In genomic region chr1:200981278-200981677, GRCh38 we compare ENCODE assay signal across 20 cellular contexts. TPM values are rescaled to one million over a fixed set of nuclear protein-coding genes. Genes with fewer than 3 reads are reported as not detected.
DNase-seq lines count a peak whose midpoint lies in the region; ATAC-seq and TF ChIP-seq lines count a peak whose summit lies in the region.
"Had no signal": no experiment of that assay in that cellular context is flagged by ENCODE, and none has a peak within 500 bp of the region (broad histone marks: within the 10 kb centered on the region; RNA-seq: fewer than 3 reads in every experiment).

No MANE protein-coding gene starts in this region.

- no peak overlapping the region for H2BK5ac ChIP-seq in trophoblast cell (ENCODE audit: low read depth, low read length, poor library complexity)

- no peaks in the 10 kb centered on the region for H3K79me1 ChIP-seq in trophoblast cell (ENCODE audit: low read length)

- no peak overlapping the region for H3K18ac ChIP-seq in trophoblast cell (ENCODE audit: low read length)

- H3K27me3 Mint-ChIP-seq in activated T-cell treated with anti-CD3 and anti-CD28 coated beads, Interleukin-2, amount 50 U/mL, for 24 hours, result no peaks in the 10 kb centered on the region
- H3K27me3 Mint-ChIP-seq in activated T-cell treated with anti-CD3 and anti-CD28 coated beads, Interleukin-2, amount 50 U/mL, for 4 hours (ENCODE audit: low read depth), result no peaks in the 10 kb centered on the region
- H3K27me3 Mint-ChIP-seq: B cell; CD4-positive, CD25-positive, alpha-beta regulatory T cell had no signal

- H3K4ac ChIP-seq in trophoblast cell (ENCODE audit: low read depth, low read length), result no peak overlapping the region

- H3K4me1 ChIP-seq in trophoblast cell (ENCODE audit: control insufficient read depth in 1 of 2, insufficient read depth in 2 of 2, low read length in 2 of 2), result no peaks in the 10 kb centered on the region
- H3K4me1 ChIP-seq: Caco-2 had no signal

- WGBS in trophoblast cell (ENCODE audit: extremely low coverage, insufficient coverage, insufficient read length), result no CpG with 5 or more reads among the region's 4 CpGs

- no peak overlapping the region for H2BK12ac ChIP-seq in trophoblast cell (ENCODE audit: low read length)

- no peaks in the 10 kb centered on the region for H3K9me3 Mint-ChIP-seq in activated T-cell treated with anti-CD3 and anti-CD28 coated beads, Interleukin-2, amount 50 U/mL, for 24 hours
- peaks cover 4% of the 10 kb centered on the region for H3K9me3 Mint-ChIP-seq in activated T-cell treated with anti-CD3 and anti-CD28 coated beads, Interleukin-2, amount 50 U/mL, for 4 hours
- H3K9me3 Mint-ChIP-seq: CD4-positive, CD25-positive, alpha-beta regulatory T cell; CD8-positive, alpha-beta T cell had no signal

- H4K91ac ChIP-seq in trophoblast cell (ENCODE audit: low read depth, low read length), result no peak overlapping the region

- H3K79me2 ChIP-seq in trophoblast cell (ENCODE audit: control insufficient read depth, insufficient read depth, low read length, poor library complexity), result no peaks in the 10 kb centered on the region

- H2AK5ac ChIP-seq in trophoblast cell (ENCODE audit: low read length), result no peak overlapping the region

- H3K27ac ChIP-seq in WERI-Rb-1, result peak overlapping the region; percentile 22; the same call in 1 of the 2 replicates
- H3K27ac ChIP-seq in trophoblast cell (ENCODE audit: low read depth, low read length), result no peak overlapping the region
- H3K27ac ChIP-seq: 22Rv1, BLaER1, C4-2B had no signal

- H4K12ac ChIP-seq in trophoblast cell (ENCODE audit: low read depth, low read length), result no peak overlapping the region

- DNase-seq in activated T-cell treated with anti-CD3 and anti-CD28 coated beads, Interleukin-2, amount 50 U/mL, for 24 hours, result no peak
- no peak for DNase-seq in activated T-cell treated with anti-CD3 and anti-CD28 coated beads, Interleukin-2, amount 50 U/mL, for 4 hours
- DNase-seq in WERI-Rb-1 (no peak), trophoblast cell (no peak), DMS114 treated with DMSO at 0.1 percent for 48 hours (lab: John Stamatoyannopoulos, UW; ENCODE audit: unreplicated experiment) (no peak)
- DNase-seq: Caco-2; CD4-positive, CD25-positive, alpha-beta regulatory T cell; CD8-positive, alpha-beta T cell; DMS79; EL; GDM1; H9 had no signal

- no peak overlapping the region for H3K4me3 Mint-ChIP-seq in activated T-cell treated with anti-CD3 and anti-CD28 coated beads, Interleukin-2, amount 50 U/mL, for 24 hours
- no peak overlapping the region for H3K4me3 Mint-ChIP-seq in activated T-cell treated with anti-CD3 and anti-CD28 coated beads, Interleukin-2, amount 50 U/mL, for 4 hours
- H3K4me3 Mint-ChIP-seq: B cell; CD4-positive, CD25-positive, alpha-beta regulatory T cell; CD8-positive, alpha-beta T cell; GM23338; H9 had no signal

- H3K27ac Mint-ChIP-seq in activated T-cell treated with anti-CD3 and anti-CD28 coated beads, Interleukin-2, amount 50 U/mL, for 24 hours, result peak overlapping the region; percentile 6
- H3K27ac Mint-ChIP-seq: B cell, GM23338, H9 had no signal

- H3K27me3 ChIP-seq in WERI-Rb-1 (ENCODE audit: insufficient read depth, low read depth, severe bottlenecking), result no peaks in the 10 kb centered on the region
- no peaks in the 10 kb centered on the region for H3K27me3 ChIP-seq in trophoblast cell (ENCODE audit: insufficient read depth, low read length)
- H3K27me3 ChIP-seq: BLaER1 had no signal

- no peak overlapping the region for H3K14ac ChIP-seq in trophoblast cell (ENCODE audit: low read length)

- no peak overlapping the region for H3K4me2 ChIP-seq in trophoblast cell (ENCODE audit: low read length)
- H3K4me2 ChIP-seq: BLaER1, GM23338 had no signal

- no peaks in the 10 kb centered on the region for H3K4me1 Mint-ChIP-seq in activated T-cell treated with anti-CD3 and anti-CD28 coated beads, Interleukin-2, amount 50 U/mL, for 24 hours (ENCODE audit: low read depth)
- H3K4me1 Mint-ChIP-seq in activated T-cell treated with anti-CD3 and anti-CD28 coated beads, Interleukin-2, amount 50 U/mL, for 4 hours (ENCODE audit: low read depth), result no peaks in the 10 kb centered on the region
- H3K4me1 Mint-ChIP-seq: B cell; CD4-positive, CD25-positive, alpha-beta regulatory T cell; GM23338; H9 had no signal

- TF ChIP-seq CTCF in WERI-Rb-1 (IDR thresholded peaks at IDR 0.05; ENCODE audit: low read depth, low read length), result no peak

- H3K36me3 ChIP-seq in WERI-Rb-1 (peaks cover 98% of the 10 kb centered on the region), trophoblast cell (ENCODE audit: control insufficient read depth in 1 of 2, insufficient read depth in 2 of 2, low read length in 2 of 2) (no peaks in the 10 kb centered on the region)

- H3K9ac ChIP-seq in trophoblast cell (ENCODE audit: low read length), result no peak overlapping the region
- H3K9ac ChIP-seq: BLaER1 had no signal

- H3K36me3 Mint-ChIP-seq in activated T-cell treated with anti-CD3 and anti-CD28 coated beads, Interleukin-2, amount 50 U/mL, for 24 hours (ENCODE audit: low read depth), result peaks cover 97% of the 10 kb centered on the region
- peaks cover 42% of the 10 kb centered on the region for H3K36me3 Mint-ChIP-seq in activated T-cell treated with anti-CD3 and anti-CD28 coated beads, Interleukin-2, amount 50 U/mL, for 4 hours (ENCODE audit: insufficient read depth)

- no peak overlapping the region for H4K8ac ChIP-seq in trophoblast cell (ENCODE audit: low read depth, low read length)

- no peak overlapping the region for H2BK120ac ChIP-seq in trophoblast cell (ENCODE audit: insufficient read depth, low read length, poor library complexity)

- ATAC-seq in activated T-cell treated with anti-CD3 and anti-CD28 coated beads, Interleukin-2, amount 50 U/mL, for 4 hours, result no peak
- no peak for ATAC-seq in GM21367 (IDR thresholded peaks at IDR 0.05; ENCODE audit: unreplicated experiment)
- ATAC-seq: CD8-positive, alpha-beta T cell; GM12878; GM23338; HCT116 had no signal

- no peak overlapping the region for H2AFZ ChIP-seq in trophoblast cell (ENCODE audit: insufficient read depth, low read length, poor library complexity)
- H2AFZ ChIP-seq: GM23338 had no signal

- no peak overlapping the region for H3K4me3 ChIP-seq in WERI-Rb-1 (ENCODE audit: low read depth, low read length)
- H3K4me3 ChIP-seq in trophoblast cell (ENCODE audit: low read depth, low read length), result no peak overlapping the region
- H3K4me3 ChIP-seq: BLaER1, GM12878, GM23338 had no signal

- peak overlapping the region; percentile 80 for H3K23ac ChIP-seq in trophoblast cell (ENCODE audit: low read length)

- no peaks in the 10 kb centered on the region for H3K9me3 ChIP-seq in WERI-Rb-1 (ENCODE audit: severe bottlenecking)
- peaks cover 5% of the 10 kb centered on the region for H3K9me3 ChIP-seq in trophoblast cell (ENCODE audit: insufficient read depth, low read depth, low read length)
- H3K9me3 ChIP-seq: Caco-2 had no signal

RNA-seq across cellular contexts. Expression of gene KIF21B, which starts 42.2 kb away (rescaled TPM):
- total RNA-seq in activated T-cell treated with anti-CD3 and anti-CD28 coated beads, Interleukin-2, amount 50 U/mL, for 4 hours, result 10 to 100 TPM; 24.2 to 36.3 (median 30.3) TPM
- 0.44 and 0.56 TPM in 2 replicates for polyA plus RNA-seq in trophoblast cell (2013)
